In genomic region chr15:93072440-93073394, GRCh38 we compare ENCODE assay signal across 8 cellular contexts.
DNase-seq lines count a peak whose midpoint lies in the region; ATAC-seq and TF ChIP-seq lines count a peak whose summit lies in the region.

No MANE protein-coding gene starts in this region.

- peaks cover 11% of the 10 kb centered on the region for H3K4me1 ChIP-seq in iPS DF 6.9 (ENCODE audit: control insufficient read depth, insufficient read depth, low read length)

- DNase-seq in DMS79 treated with DMSO at 0.1 percent for 48 hours (lab: John Stamatoyannopoulos, UW), result peak; percentile 45
- peak; percentile 40 for DNase-seq in NCI-H1417 treated with DMSO at 0.1 percent for 48 hours (lab: John Stamatoyannopoulos, UW)
- peak; percentile 70 for DNase-seq in astrocyte of the spinal cord (ENCODE audit: low read depth, low spot score)
- no peak for DNase-seq in iPS DF 6.9 (ENCODE audit: low read depth, low spot score)
- peak; percentile 84 for DNase-seq in retina

- TF ChIP-seq CTCF in astrocyte of the spinal cord (IDR thresholded peaks at IDR 0.05; ENCODE audit: low read depth, low read length), result no peak

- no peaks in the 10 kb centered on the region for H3K36me3 ChIP-seq in iPS DF 6.9 (ENCODE audit: control insufficient read depth, insufficient read depth, low read length)

- H3K9me3 ChIP-seq in iPS DF 6.9 (ENCODE audit: control insufficient read depth, insufficient read depth, low read length), result no peaks in the 10 kb centered on the region

- no CpG with 5 or more reads among the region's 92 CpGs for WGBS in iPS DF 6.9 (ENCODE audit: insufficient coverage, insufficient read length)

- ATAC-seq in HG03565 (IDR thresholded peaks at IDR 0.05; ENCODE audit: unreplicated experiment) (no peak), HG02571 (IDR thresholded peaks at IDR 0.05; ENCODE audit: unreplicated experiment) (no peak), HG02642 (IDR thresholded peaks at IDR 0.05; ENCODE audit: poor library complexity, unreplicated experiment) (no peak)

- no peaks in the 10 kb centered on the region for H3K27me3 ChIP-seq in iPS DF 6.9 (ENCODE audit: control insufficient read depth, insufficient read depth, low read length)

- no peak overlapping the region for H3K27ac ChIP-seq in iPS DF 6.9 (ENCODE audit: low read length)

- H3K4me3 ChIP-seq in astrocyte of the spinal cord (ENCODE audit: low read depth, low read length) (peak overlapping the region; percentile 65), iPS DF 6.9 (ENCODE audit: low read length) (peak overlapping the region; percentile 87)

- in situ Hi-C loops in astrocyte of the spinal cord (cut with HindIII; ENCODE audit: low sequenced_read_pairs), result no loop called here
